Comparison of ENCODE assay signal across 8 cellular contexts in the genomic region with DNA sequence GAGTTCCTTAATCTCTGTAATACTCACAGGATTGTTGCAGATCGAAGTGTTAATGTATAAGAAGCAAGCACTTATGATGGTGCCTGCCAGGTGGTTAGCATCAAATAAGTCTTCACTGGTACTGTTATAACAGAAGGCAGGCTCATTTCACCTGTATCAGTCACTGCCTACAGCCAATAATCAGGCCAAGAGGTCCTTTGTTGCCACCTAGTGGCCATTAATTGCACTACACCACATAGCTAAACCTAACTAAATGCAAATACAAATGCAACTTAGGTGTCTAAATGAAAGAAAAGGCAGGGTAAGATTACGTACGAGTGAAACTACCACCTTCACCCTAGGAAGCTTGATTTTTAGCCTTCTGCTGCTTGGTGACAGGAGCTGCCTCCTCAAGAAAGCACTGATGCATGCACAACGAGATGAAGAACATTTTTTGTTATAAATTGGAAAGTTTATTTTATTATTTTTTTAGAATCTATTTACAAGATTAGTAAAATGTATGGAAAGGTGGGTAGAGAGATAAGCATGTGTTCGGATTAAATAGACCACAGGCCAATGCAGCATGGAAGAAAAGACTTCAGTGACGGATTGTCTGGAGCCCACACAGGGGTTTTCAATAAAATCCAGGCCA.
DNase-seq lines count a peak whose midpoint lies in the region; ATAC-seq and TF ChIP-seq lines count a peak whose summit lies in the region.

No MANE protein-coding gene starts in this region.

- no peaks in the 10 kb centered on the region for H3K79me1 ChIP-seq in IMR-90 (ENCODE audit: low read depth in 1 of 2, low read length in 2 of 2)

- no peak overlapping the region for H2BK15ac ChIP-seq in IMR-90 (ENCODE audit: low read depth, low read length)

- H2BK120ac ChIP-seq in IMR-90 (ENCODE audit: low read depth, low read length): no peak overlapping the region

- in situ Hi-C loops in IMR-90 (cut with MboI; ENCODE audit: low sequenced_read_pairs): no loop called here

- no peak overlapping the region for H4K91ac ChIP-seq in IMR-90 (ENCODE audit: insufficient read depth, low read depth, low read length)

- H3K27ac Mint-ChIP-seq in glutamatergic neuron (ENCODE audit: unreplicated experiment): no peak overlapping the region

- no peak overlapping the region for H2AK9ac ChIP-seq in IMR-90 (replicated peaks; ENCODE audit: low read depth, low read length, poor library complexity)

- H3K4me2 ChIP-seq in IMR-90 (ENCODE audit: low read depth, low read length): no peak overlapping the region

- no peak overlapping the region for H3K14ac ChIP-seq in IMR-90 (replicated peaks; ENCODE audit: low read depth, low read length)

- peak; percentile 56 for DNase-seq in GM03348 (ENCODE audit: low spot score)
- peak; percentile 54 for DNase-seq in IMR-90
- peak; percentile 29 for DNase-seq in NOMO-1 treated with DMSO at 0.1 percent for 48 hours (lab: John Stamatoyannopoulos, UW; ENCODE audit: unreplicated experiment)
- DNase-seq in activated gamma-delta T cell treated with anti-CD3 and anti-CD28 coated beads, Interleukin-2, amount 50 U/mL, for 16 hours (ENCODE audit: low read depth): peak; percentile 8
- peak; percentile 54 for DNase-seq in glutamatergic neuron
- peak; percentile 71 for DNase-seq in prostate gland (ENCODE audit: low spot score)

- H3K4me1 Mint-ChIP-seq in glutamatergic neuron (ENCODE audit: low read depth, unreplicated experiment): peaks cover 8% of the 10 kb centered on the region

- H3K23ac ChIP-seq in IMR-90 (ENCODE audit: low read depth, low read length): no peak overlapping the region

- H3K9me3 ChIP-seq in IMR-90 (ENCODE audit: control insufficient read depth, insufficient read depth, low read length) (no peaks in the 10 kb centered on the region), prostate gland (no peaks in the 10 kb centered on the region)

- ATAC-seq in GM21529 (IDR thresholded peaks at IDR 0.05; ENCODE audit: unreplicated experiment) (peak; percentile 79), IMR-90 (ENCODE audit: low read depth) (peak; percentile 82), HG02642 (IDR thresholded peaks at IDR 0.05; ENCODE audit: poor library complexity, unreplicated experiment) (no peak)

- H4K5ac ChIP-seq in IMR-90 (ENCODE audit: low read depth, low read length): no peak overlapping the region

- H3K4ac ChIP-seq in IMR-90 (ENCODE audit: low read depth, low read length): no peak overlapping the region

- H3K4me3 Mint-ChIP-seq in glutamatergic neuron (ENCODE audit: unreplicated experiment): no peak overlapping the region

- H4K20me1 ChIP-seq in IMR-90 (ENCODE audit: insufficient read depth, low read length): no peaks in the 10 kb centered on the region

- POLR2A ChIA-PET in IMR-90 (lab: Charles Lee; ENCODE audit: unreplicated experiment): no interaction called here

- H3K27me3 ChIP-seq in IMR-90 (ENCODE audit: control insufficient read depth, insufficient read depth, low read length) (no peaks in the 10 kb centered on the region), prostate gland (replicated peaks; ENCODE audit: insufficient read depth) (no peaks in the 10 kb centered on the region)

- H3K4me1 ChIP-seq in IMR-90 (ENCODE audit: control insufficient read depth, insufficient read depth, low read length) (no peaks in the 10 kb centered on the region), prostate gland (replicated peaks) (no peaks in the 10 kb centered on the region)

- CTCF ChIA-PET in IMR-90 (lab: Yijun Ruan, JAX): interaction anchor here (0.6 to 2.4 kb wide), 13 partner anchors 12 to 1227 kb away, joined by 3 to 9 read pairs (median 4); no protein-coding TSS in a partner anchor

- no peak overlapping the region for H2BK20ac ChIP-seq in IMR-90 (ENCODE audit: low read depth, low read length)

- TF ChIP-seq CTCF in IMR-90 (conservative IDR thresholded peaks at IDR 0.05; ENCODE audit: low read depth, low read length) (peak; percentile 77), glutamatergic neuron (IDR thresholded peaks at IDR 0.05; ENCODE audit: partially characterized antibody, unreplicated experiment) (peak; percentile 98), prostate gland (IDR thresholded peaks at IDR 0.05) (peak; percentile 71 to 93 (median 87))

- TF ChIP-seq RAD21 in IMR-90 (IDR thresholded peaks at IDR 0.05; ENCODE audit: low read length): peak; percentile 61

- H3K9ac ChIP-seq in IMR-90 (ENCODE audit: low read depth, low read length): no peak overlapping the region

- no peak overlapping the region for H3K27ac ChIP-seq in IMR-90 (ENCODE audit: insufficient read depth, low read length)
- no peak overlapping the region for H3K27ac ChIP-seq in prostate gland

- H2AK5ac ChIP-seq in IMR-90 (ENCODE audit: low read depth, low read length): no peak overlapping the region

- H3K4me3 ChIP-seq in IMR-90 (ENCODE audit: insufficient read depth, low read depth, low read length) (no peak overlapping the region), prostate gland (no peak overlapping the region)

- H2AFZ ChIP-seq in IMR-90 (replicated peaks; ENCODE audit: low read length, poor library complexity): no peak overlapping the region

- no peak overlapping the region for H3K18ac ChIP-seq in IMR-90 (ENCODE audit: low read depth, low read length)

- H3K56ac ChIP-seq in IMR-90 (ENCODE audit: extremely low read depth, insufficient read depth, low read length): no peak overlapping the region

- no peak overlapping the region for H4K8ac ChIP-seq in IMR-90 (ENCODE audit: low read depth in 2 of 2, low read length in 2 of 2)

- no peaks in the 10 kb centered on the region for H3K36me3 Mint-ChIP-seq in glutamatergic neuron (ENCODE audit: unreplicated experiment)

- WGBS in IMR-90 (ENCODE audit: extremely low coverage in 2 of 2, insufficient read length in 1 of 2), 2 experiments: 0% methylated on average over 1 of the region's 6 CpGs; no CpG with 5 or more reads in 1 of the 2 experiments
- 40% methylated on average over 6 of the region's 6 CpGs for WGBS in prostate gland

- dilution Hi-C loops in IMR-90 (cut with HindIII; ENCODE audit: low sequenced_read_pairs, unreplicated experiment): no loop called here

- H3K9me3 Mint-ChIP-seq in glutamatergic neuron (ENCODE audit: unreplicated experiment): no peaks in the 10 kb centered on the region

- BruUV-seq in IMR-90 (replicated peaks; lab: Mats Ljungman, UMichigan): no TSS peak

- intact Hi-C loops in IMR-90 (cut with micrococcal nuclease): loop anchor here (1.0 to 2.0 kb wide), 3 partner anchors 106 to 264 kb away; no protein-coding TSS in a partner anchor
- intact Hi-C loops in prostate gland (cut with DNase I): no loop called here

- H2BK5ac ChIP-seq in IMR-90 (ENCODE audit: low read depth, low read length, poor library complexity, severe bottlenecking): no peak overlapping the region

- TF ChIP-seq POLR2A in IMR-90 (IDR thresholded peaks at IDR 0.05; ENCODE audit: low read depth, low read length): no peak
- no peak for TF ChIP-seq POLR2A in prostate gland (IDR thresholded peaks at IDR 0.05)

- no peaks in the 10 kb centered on the region for H3K36me3 ChIP-seq in IMR-90 (ENCODE audit: control insufficient read depth, insufficient read depth, low read length)
- no peaks in the 10 kb centered on the region for H3K36me3 ChIP-seq in prostate gland

- no peaks in the 10 kb centered on the region for H3K9me1 ChIP-seq in IMR-90 (ENCODE audit: insufficient read depth, low read length)

- H3K27me3 Mint-ChIP-seq in glutamatergic neuron (ENCODE audit: unreplicated experiment): peaks cover 3% of the 10 kb centered on the region

TF ChIP-seq in IMR-90, 13 proteins besides CTCF, POLR2A, EP300 and RAD21:
- TF ChIP-seq, protein P1, sequence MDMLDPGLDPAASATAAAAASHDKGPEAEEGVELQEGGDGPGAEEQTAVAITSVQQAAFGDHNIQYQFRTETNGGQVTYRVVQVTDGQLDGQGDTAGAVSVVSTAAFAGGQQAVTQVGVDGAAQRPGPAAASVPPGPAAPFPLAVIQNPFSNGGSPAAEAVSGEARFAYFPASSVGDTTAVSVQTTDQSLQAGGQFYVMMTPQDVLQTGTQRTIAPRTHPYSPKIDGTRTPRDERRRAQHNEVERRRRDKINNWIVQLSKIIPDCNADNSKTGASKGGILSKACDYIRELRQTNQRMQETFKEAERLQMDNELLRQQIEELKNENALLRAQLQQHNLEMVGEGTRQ (IDR thresholded peaks at IDR 0.05; ENCODE audit: low read depth, low read length): no peak
- TF ChIP-seq BHLHE40 (IDR thresholded peaks at IDR 0.05; ENCODE audit: low read depth, low read length) (no peak), CEBPB (IDR thresholded peaks at IDR 0.05; ENCODE audit: low read depth, low read length) (no peak), SMC3 (IDR thresholded peaks at IDR 0.05; ENCODE audit: low read depth, low read length) (peak; percentile 59), MAZ (IDR thresholded peaks at IDR 0.05; ENCODE audit: borderline replicate concordance, low read depth, low read length) (no peak)
TF ChIP-seq in IMR-90: peak in this region for 1.

Comparison
In these comparisons a context has a peak if more than half of its experiments do, and no peak if none do; other contexts are left out.
1. DNase-seq: peak in every context shown above with its lines; median percentile 71 in prostate gland; 56 in GM03348; 54 in IMR-90; 54 in glutamatergic neuron; 29 in NOMO-1 treated with DMSO at 0.1 percent for 48 hours; 8 in activated gamma-delta T cell treated with anti-CD3 and anti-CD28 coated beads, Interleukin-2, amount 50 U/mL, for 16 hours.